Comparison of ENCODE assay signal across 1 cellular context in genomic region chr3:185959609-185960517, GRCh38.
TF ChIP-seq lines count a peak whose summit lies in the region.

No MANE protein-coding gene starts in this region.

TF ChIP-seq in HEK293, 187 proteins besides CTCF, POLR2A, EP300 and RAD21 (continued from another document):
- TF ChIP-seq ZBTB44 (tag by site-specific recombination; IDR thresholded peaks at IDR 0.05) (0 out of 2 replicates have a peak, but pooled peaks have one; percentile 36), ZNF362 (tag by site-specific recombination; IDR thresholded peaks at IDR 0.05) (peak; percentile 55; the same call in 1 of the 2 replicates), WT1 (tag by site-specific recombination; IDR thresholded peaks at IDR 0.05) (peak; percentile 88), ZNF837 (tag by site-specific recombination; IDR thresholded peaks at IDR 0.05) (no peak), PRDM4 (tag by site-specific recombination; IDR thresholded peaks at IDR 0.05) (no peak), ZNF335 (tag by site-specific recombination; conservative IDR thresholded peaks at IDR 0.05) (peak; percentile 46; the same call in 1 of the 2 replicates), SCRT2 (tag by site-specific recombination; IDR thresholded peaks at IDR 0.05) (peak; percentile 96), SP7 (tag by site-specific recombination; IDR thresholded peaks at IDR 0.05) (peak; percentile 94), OSR2 (tag by site-specific recombination; IDR thresholded peaks at IDR 0.05) (peak; percentile 33; the same call in 1 of the 2 replicates), ZNF629 (tag by site-specific recombination; IDR thresholded peaks at IDR 0.05) (peak; percentile 71), ZNF571 (tag by site-specific recombination; IDR thresholded peaks at IDR 0.05) (no peak), ZBTB10 (tag by site-specific recombination; IDR thresholded peaks at IDR 0.05) (no peak), ZNF692 (tag by site-specific recombination; IDR thresholded peaks at IDR 0.05) (no peak), ZBTB21 (tag by site-specific recombination; IDR thresholded peaks at IDR 0.05) (peak; percentile 35; the same call in 1 of the 2 replicates), ZFP37 (tag by site-specific recombination; IDR thresholded peaks at IDR 0.05) (peak; percentile 28; the same call in 1 of the 2 replicates), ZNF660 (tag by site-specific recombination; IDR thresholded peaks at IDR 0.05) (peak; percentile 65), IKZF3 (tag by site-specific recombination; IDR thresholded peaks at IDR 0.05) (0 out of 2 replicates have a peak, but pooled peaks have one; percentile 54), ZBTB6 (tag by site-specific recombination; IDR thresholded peaks at IDR 0.05) (no peak), TCF7L2 (IDR thresholded peaks at IDR 0.05; ENCODE audit: borderline replicate concordance, low read depth, low read length) (peak; percentile 20; the same call in 1 of the 2 replicates), OVOL3 (tag by site-specific recombination; IDR thresholded peaks at IDR 0.05) (no peak), ZBTB8A (tag by site-specific recombination; IDR thresholded peaks at IDR 0.05) (0 out of 2 replicates have a peak, but pooled peaks have one; percentile 30), ZNF366 (tag by site-specific recombination; conservative IDR thresholded peaks at IDR 0.05) (peak; percentile 74), ZSCAN23 (tag by site-specific recombination; IDR thresholded peaks at IDR 0.05) (no peak), ZNF18 (tag by site-specific recombination; IDR thresholded peaks at IDR 0.05) (0 out of 2 replicates have a peak, but pooled peaks have one; percentile 35), ZFHX2 (tag by site-specific recombination; conservative IDR thresholded peaks at IDR 0.05) (peak; percentile 35; the same call in 1 of the 2 replicates), TRIM28 (IDR thresholded peaks at IDR 0.05; ENCODE audit: borderline replicate concordance, low read length) (no peak; the same call in 1 of the 2 replicates), ZNF561 (tag by site-specific recombination; IDR thresholded peaks at IDR 0.05; ENCODE audit: borderline replicate concordance) (peak; percentile 51; the same call in 1 of the 2 replicates), ATF2 (tag by site-specific recombination; IDR thresholded peaks at IDR 0.05; ENCODE audit: low read depth) (peak; percentile 93), ZNF610 (tag by site-specific recombination; IDR thresholded peaks at IDR 0.05; ENCODE audit: borderline replicate concordance) (peak; percentile 90; the same call in 1 of the 2 replicates), ZNF596 (tag by site-specific recombination; IDR thresholded peaks at IDR 0.05) (peak; percentile 54; the same call in 1 of the 2 replicates), ZNF398 (tag by site-specific recombination; IDR thresholded peaks at IDR 0.05) (0 out of 2 replicates have a peak, but pooled peaks have one; percentile 15), SETDB1 (IDR thresholded peaks at IDR 0.05; ENCODE audit: insufficient read length, low read length) (no peak), KLF10 (tag by site-specific recombination; IDR thresholded peaks at IDR 0.05) (0 out of 2 replicates have a peak, but pooled peaks have one; percentile 22), ZNF394 (tag by site-specific recombination; IDR thresholded peaks at IDR 0.05; ENCODE audit: borderline replicate concordance) (peak; percentile 53; the same call in 1 of the 2 replicates), PRDM6 (tag by site-specific recombination; IDR thresholded peaks at IDR 0.05) (peak; percentile 79)
